Comparison of ENCODE assay signal across 1 cellular context in the genomic region with DNA sequence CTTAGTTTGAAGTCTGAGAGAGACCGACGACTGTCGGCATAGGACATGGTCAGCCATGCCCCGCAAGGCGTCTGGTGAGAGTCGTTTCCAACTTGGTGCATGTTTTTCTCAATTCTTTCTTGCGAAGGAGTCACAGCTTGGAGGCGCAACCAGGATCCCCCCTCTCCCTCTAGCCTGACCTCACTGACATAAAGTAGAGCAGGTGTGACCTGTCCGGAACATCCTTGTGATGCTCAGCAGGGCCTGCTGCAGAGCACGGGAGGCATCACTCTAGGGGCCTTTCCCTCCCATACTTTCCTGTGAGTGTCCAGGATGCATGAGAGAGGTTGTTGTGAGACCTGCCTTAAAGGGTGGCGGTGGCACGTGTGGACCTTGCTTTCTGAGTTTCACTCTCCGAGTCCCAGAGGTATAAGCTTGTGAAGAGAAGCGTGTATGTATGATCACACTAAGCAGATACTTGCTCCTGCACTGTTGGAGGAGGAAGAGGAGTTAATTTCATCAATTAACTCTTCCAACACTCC.
TF ChIP-seq lines count a peak whose summit lies in the region.

No MANE protein-coding gene starts in this region.

TF ChIP-seq in K562, 482 proteins besides CTCF, POLR2A, EP300 and RAD21:
- TF ChIP-seq, protein P1, sequence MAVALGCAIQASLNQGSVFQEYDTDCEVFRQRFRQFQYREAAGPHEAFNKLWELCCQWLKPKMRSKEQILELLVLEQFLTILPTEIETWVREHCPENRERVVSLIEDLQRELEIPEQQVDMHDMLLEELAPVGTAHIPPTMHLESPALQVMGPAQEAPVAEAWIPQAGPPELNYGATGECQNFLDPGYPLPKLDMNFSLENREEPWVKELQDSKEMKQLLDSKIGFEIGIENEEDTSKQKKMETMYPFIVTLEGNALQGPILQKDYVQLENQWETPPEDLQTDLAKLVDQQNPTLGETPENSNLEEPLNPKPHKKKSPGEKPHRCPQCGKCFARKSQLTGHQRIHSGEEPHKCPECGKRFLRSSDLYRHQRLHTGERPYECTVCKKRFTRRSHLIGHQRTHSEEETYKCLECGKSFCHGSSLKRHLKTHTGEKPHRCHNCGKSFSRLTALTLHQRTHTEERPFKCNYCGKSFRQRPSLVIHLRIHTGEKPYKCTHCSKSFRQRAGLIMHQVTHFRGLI (CRISPR knock-in tag; IDR thresholded peaks at IDR 0.05) = no peak
- TF ChIP-seq HNRNPLL (IDR thresholded peaks at IDR 0.05; ENCODE audit: low read depth, low read length, poor library complexity, severe bottlenecking) = no peak
- TF ChIP-seq ZNF766 (CRISPR knock-in tag; conservative IDR thresholded peaks at IDR 0.05) = no peak
- no peak for TF ChIP-seq IRF2 (CRISPR knock-in tag; IDR thresholded peaks at IDR 0.05)
- no peak for TF ChIP-seq NFYB (IDR thresholded peaks at IDR 0.05; ENCODE audit: extremely low read depth, insufficient read length)
- TF ChIP-seq MXI1 (IDR thresholded peaks at IDR 0.05; ENCODE audit: low read depth, low read length) = no peak
- TF ChIP-seq, protein P2, sequence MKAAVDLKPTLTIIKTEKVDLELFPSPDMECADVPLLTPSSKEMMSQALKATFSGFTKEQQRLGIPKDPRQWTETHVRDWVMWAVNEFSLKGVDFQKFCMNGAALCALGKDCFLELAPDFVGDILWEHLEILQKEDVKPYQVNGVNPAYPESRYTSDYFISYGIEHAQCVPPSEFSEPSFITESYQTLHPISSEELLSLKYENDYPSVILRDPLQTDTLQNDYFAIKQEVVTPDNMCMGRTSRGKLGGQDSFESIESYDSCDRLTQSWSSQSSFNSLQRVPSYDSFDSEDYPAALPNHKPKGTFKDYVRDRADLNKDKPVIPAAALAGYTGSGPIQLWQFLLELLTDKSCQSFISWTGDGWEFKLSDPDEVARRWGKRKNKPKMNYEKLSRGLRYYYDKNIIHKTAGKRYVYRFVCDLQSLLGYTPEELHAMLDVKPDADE (conservative IDR thresholded peaks at IDR 0.05; ENCODE audit: control insufficient read depth, low read depth, low read length) = no peak
- TF ChIP-seq, protein P3, sequence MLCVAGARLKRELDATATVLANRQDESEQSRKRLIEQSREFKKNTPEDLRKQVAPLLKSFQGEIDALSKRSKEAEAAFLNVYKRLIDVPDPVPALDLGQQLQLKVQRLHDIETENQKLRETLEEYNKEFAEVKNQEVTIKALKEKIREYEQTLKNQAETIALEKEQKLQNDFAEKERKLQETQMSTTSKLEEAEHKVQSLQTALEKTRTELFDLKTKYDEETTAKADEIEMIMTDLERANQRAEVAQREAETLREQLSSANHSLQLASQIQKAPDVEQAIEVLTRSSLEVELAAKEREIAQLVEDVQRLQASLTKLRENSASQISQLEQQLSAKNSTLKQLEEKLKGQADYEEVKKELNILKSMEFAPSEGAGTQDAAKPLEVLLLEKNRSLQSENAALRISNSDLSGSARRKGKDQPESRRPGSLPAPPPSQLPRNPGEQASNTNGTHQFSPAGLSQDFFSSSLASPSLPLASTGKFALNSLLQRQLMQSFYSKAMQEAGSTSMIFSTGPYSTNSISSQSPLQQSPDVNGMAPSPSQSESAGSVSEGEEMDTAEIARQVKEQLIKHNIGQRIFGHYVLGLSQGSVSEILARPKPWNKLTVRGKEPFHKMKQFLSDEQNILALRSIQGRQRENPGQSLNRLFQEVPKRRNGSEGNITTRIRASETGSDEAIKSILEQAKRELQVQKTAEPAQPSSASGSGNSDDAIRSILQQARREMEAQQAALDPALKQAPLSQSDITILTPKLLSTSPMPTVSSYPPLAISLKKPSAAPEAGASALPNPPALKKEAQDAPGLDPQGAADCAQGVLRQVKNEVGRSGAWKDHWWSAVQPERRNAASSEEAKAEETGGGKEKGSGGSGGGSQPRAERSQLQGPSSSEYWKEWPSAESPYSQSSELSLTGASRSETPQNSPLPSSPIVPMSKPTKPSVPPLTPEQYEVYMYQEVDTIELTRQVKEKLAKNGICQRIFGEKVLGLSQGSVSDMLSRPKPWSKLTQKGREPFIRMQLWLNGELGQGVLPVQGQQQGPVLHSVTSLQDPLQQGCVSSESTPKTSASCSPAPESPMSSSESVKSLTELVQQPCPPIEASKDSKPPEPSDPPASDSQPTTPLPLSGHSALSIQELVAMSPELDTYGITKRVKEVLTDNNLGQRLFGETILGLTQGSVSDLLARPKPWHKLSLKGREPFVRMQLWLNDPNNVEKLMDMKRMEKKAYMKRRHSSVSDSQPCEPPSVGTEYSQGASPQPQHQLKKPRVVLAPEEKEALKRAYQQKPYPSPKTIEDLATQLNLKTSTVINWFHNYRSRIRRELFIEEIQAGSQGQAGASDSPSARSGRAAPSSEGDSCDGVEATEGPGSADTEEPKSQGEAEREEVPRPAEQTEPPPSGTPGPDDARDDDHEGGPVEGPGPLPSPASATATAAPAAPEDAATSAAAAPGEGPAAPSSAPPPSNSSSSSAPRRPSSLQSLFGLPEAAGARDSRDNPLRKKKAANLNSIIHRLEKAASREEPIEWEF (CRISPR knock-in tag; IDR thresholded peaks at IDR 0.05) = no peak
- TF ChIP-seq, protein P4, sequence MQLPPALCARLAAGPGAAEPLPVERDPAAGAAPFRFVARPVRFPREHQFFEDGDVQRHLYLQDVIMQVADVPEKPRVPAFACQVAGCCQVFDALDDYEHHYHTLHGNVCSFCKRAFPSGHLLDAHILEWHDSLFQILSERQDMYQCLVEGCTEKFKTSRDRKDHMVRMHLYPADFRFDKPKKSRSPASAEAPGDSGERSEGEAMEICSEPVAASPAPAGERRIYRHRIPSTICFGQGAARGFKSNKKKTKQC (CRISPR knock-in tag; IDR thresholded peaks at IDR 0.05) = no peak
